ENCODE assay signal across 19 cellular contexts in the genomic region with DNA sequence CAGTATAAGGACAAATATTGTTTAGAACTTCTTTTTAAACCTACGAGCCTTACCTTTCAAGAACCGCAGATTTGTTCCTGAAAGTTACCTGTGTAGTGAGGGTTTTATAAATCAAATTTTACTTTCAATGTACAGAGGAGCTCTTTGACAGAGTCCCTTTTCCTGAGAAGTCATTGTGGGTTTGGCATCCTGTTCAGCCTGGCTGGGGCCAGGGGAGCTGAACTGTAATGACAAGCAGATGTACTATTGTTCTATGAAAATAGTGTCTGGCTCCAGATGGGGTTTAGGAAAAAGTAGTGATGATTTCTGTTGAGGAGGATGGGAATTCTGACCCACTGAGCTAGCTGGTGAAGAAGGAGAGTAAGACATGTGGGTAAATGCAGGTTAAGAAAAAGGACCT.
DNase-seq lines count a peak whose midpoint lies in the region; FAIRE-seq and TF ChIP-seq lines count a peak whose summit lies in the region.
"Had no signal": no experiment of that assay in that cellular context is flagged by ENCODE, and none has a peak within 500 bp of the region (broad histone marks: within the 10 kb centered on the region; RNA-seq: fewer than 3 reads in every experiment).

No MANE protein-coding gene starts in this region.

- H3K27ac ChIP-seq in small intestine (ENCODE audit: low read depth in 1 of 2, low read length in 1 of 2): no peak overlapping the region
- H3K27ac ChIP-seq: BLaER1, parathyroid adenoma, RWPE1 had no signal

- no peaks in the 10 kb centered on the region for H3K27me3 ChIP-seq in small intestine (ENCODE audit: control insufficient read depth in 2 of 2, insufficient read depth in 2 of 2, low read length in 2 of 2)
- H3K27me3 ChIP-seq: BLaER1 had no signal

- no peak for DNase-seq in D721Med (ENCODE audit: insufficient read length, low spot score)
- peak; percentile 52 for DNase-seq in NCI-H69 (lab: John Stamatoyannopoulos, UW)
- peak; percentile 68 for DNase-seq in dermis blood vessel endothelial cell
- DNase-seq in erythroblast (lab: John Stamatoyannopoulos, UW): no peak
- DNase-seq in NCI-H2227 treated with DMSO at 0.1 percent for 48 hours (lab: John Stamatoyannopoulos, UW): no peak
- DNase-seq in small intestine: no peak
- no peak for DNase-seq in T-helper 2 cell treated with Interferon-gamma antibody and Interleukin-4, amounts not matched to agents 5 μg/mL and 100 μg/mL, for 36 hours (ENCODE audit: low spot score)
- DNase-seq: DMS153; KBM-7; NCI-H2107; stimulated activated CD4-positive, alpha-beta T cell treated with anti-CD3 and anti-CD28 coated beads, Interleukin-4, amount 100 ng/mL, for 24 hours; stimulated activated CD8-positive, alpha-beta memory T cell treated with anti-CD3 and anti-CD28 coated beads, Interleukin-4, amount 100 ng/mL, for 48 hours had no signal

- no peak for TF ChIP-seq POLR2A in erythroblast (IDR thresholded peaks at IDR 0.05; ENCODE audit: low read length)

- H3K9me3 ChIP-seq in small intestine (ENCODE audit: control insufficient read depth, low read depth): no peaks in the 10 kb centered on the region
- H3K9me3 ChIP-seq: BLaER1 had no signal

- H3K4me3 Mint-ChIP-seq in nephron: no peak overlapping the region
- no peak overlapping the region for H3K4me3 Mint-ChIP-seq in T-helper 2 cell treated with Interferon-gamma antibody and Interleukin-4, amounts not matched to agents 5 μg/mL and 100 μg/mL, for 36 hours
- H3K4me3 Mint-ChIP-seq: activated T-helper 17 cell treated with anti-CD3 and anti-CD28 coated beads, Interleukin-2, amount 50 U/mL, for 72 hours; central memory CD8-positive, alpha-beta T cell had no signal

- H3K4me1 Mint-ChIP-seq in nephron: peaks cover 6% of the 10 kb centered on the region
- H3K4me1 Mint-ChIP-seq in T-helper 2 cell treated with Interferon-gamma antibody and Interleukin-4, amounts not matched to agents 5 μg/mL and 100 μg/mL, for 36 hours (ENCODE audit: low read depth): peaks cover 3% of the 10 kb centered on the region
- H3K4me1 Mint-ChIP-seq: activated T-helper 17 cell treated with anti-CD3 and anti-CD28 coated beads, Interleukin-2, amount 50 U/mL, for 72 hours; central memory CD8-positive, alpha-beta T cell had no signal

- no peak for TF ChIP-seq CTCF in D721Med (IDR thresholded peaks at IDR 0.05; ENCODE audit: insufficient read depth, missing control alignments)
- no peak for TF ChIP-seq CTCF in nephron (IDR thresholded peaks at IDR 0.05; ENCODE audit: unreplicated experiment in 3 of 3)

- no peaks in the 10 kb centered on the region for H3K27me3 Mint-ChIP-seq in nephron (ENCODE audit: low read depth)
- H3K27me3 Mint-ChIP-seq in T-helper 2 cell treated with Interferon-gamma antibody and Interleukin-4, amounts not matched to agents 5 μg/mL and 100 μg/mL, for 36 hours (ENCODE audit: low read depth): no peaks in the 10 kb centered on the region
- H3K27me3 Mint-ChIP-seq: activated T-helper 17 cell treated with anti-CD3 and anti-CD28 coated beads, Interleukin-2, amount 50 U/mL, for 72 hours had no signal

- 66 to 88% (median 83%) methylated on average over 2 of the region's 2 CpGs for WGBS in small intestine, 3 donors

- H3K36me3 Mint-ChIP-seq in nephron (ENCODE audit: low read depth): no peaks in the 10 kb centered on the region
- no peaks in the 10 kb centered on the region for H3K36me3 Mint-ChIP-seq in T-helper 2 cell treated with Interferon-gamma antibody and Interleukin-4, amounts not matched to agents 5 μg/mL and 100 μg/mL, for 36 hours (ENCODE audit: low read depth)

- H3K27ac Mint-ChIP-seq in nephron: peak overlapping the region in 2 of 3 experiments; percentile 7 to 53
- no peak overlapping the region for H3K27ac Mint-ChIP-seq in T-helper 2 cell treated with Interferon-gamma antibody and Interleukin-4, amounts not matched to agents 5 μg/mL and 100 μg/mL, for 36 hours
- H3K27ac Mint-ChIP-seq: activated T-helper 17 cell treated with anti-CD3 and anti-CD28 coated beads, Interleukin-2, amount 50 U/mL, for 72 hours had no signal

- no peak overlapping the region for H3K4me3 ChIP-seq in small intestine (ENCODE audit: low read depth in 1 of 2, low read length in 2 of 2)
- H3K4me3 ChIP-seq: BLaER1 had no signal

- no peaks in the 10 kb centered on the region for H3K4me1 ChIP-seq in small intestine (ENCODE audit: control insufficient read depth in 2 of 2, insufficient read depth in 1 of 2, low read depth in 1 of 2, low read length in 1 of 2)
- H3K4me1 ChIP-seq: BLaER1, parathyroid adenoma had no signal

- peak; percentile 32 for FAIRE-seq in D721Med (lab: Jason Lieb, UNC)
- FAIRE-seq in small intestine (lab: Jason Lieb, UNC): no peak
- FAIRE-seq: H1 had no signal

- H3K9me3 Mint-ChIP-seq in nephron: peaks cover 18% of the 10 kb centered on the region
- no peaks in the 10 kb centered on the region for H3K9me3 Mint-ChIP-seq in T-helper 2 cell treated with Interferon-gamma antibody and Interleukin-4, amounts not matched to agents 5 μg/mL and 100 μg/mL, for 36 hours
- H3K9me3 Mint-ChIP-seq: activated T-helper 17 cell treated with anti-CD3 and anti-CD28 coated beads, Interleukin-2, amount 50 U/mL, for 72 hours; central memory CD8-positive, alpha-beta T cell had no signal

- H3K36me3 ChIP-seq in small intestine (ENCODE audit: control insufficient read depth in 2 of 2, insufficient read depth in 2 of 2, low read length in 2 of 2): no peaks in the 10 kb centered on the region
- H3K36me3 ChIP-seq: BLaER1 had no signal

Comparison
In these comparisons a context has a peak if more than half of its experiments do, and no peak if none do; other contexts are left out.
1. DNase-seq: peak in NCI-H69 (single experiment) and dermis blood vessel endothelial cell (single experiment); none in D721Med (single experiment), erythroblast (0 of 2), NCI-H2227 treated with DMSO at 0.1 percent for 48 hours (single experiment), small intestine (single experiment) and T-helper 2 cell treated with Interferon-gamma antibody and Interleukin-4, amounts not matched to agents 5 μg/mL and 100 μg/mL, for 36 hours (single experiment).